In genomic region chr10:79275431-79275851, GRCh38 we compare ENCODE assay signal across 11 cellular contexts.
A peak's percentile ranks its signal among the peaks of the same experiment; 100 is the strongest.
DNase-seq lines count a peak whose midpoint lies in the region; ATAC-seq and TF ChIP-seq lines count a peak whose summit lies in the region.
"Had no signal": no experiment of that assay in that cellular context is flagged by ENCODE, and none has a peak within 500 bp of the region (broad histone marks: within the 10 kb centered on the region; RNA-seq: fewer than 3 reads in every experiment).

No MANE protein-coding gene starts in this region.

- 94 to 97% methylated on average over 7 to 10 of the region's 10 CpGs for WGBS in endodermal cell (ENCODE audit: insufficient coverage in 1 of 2, insufficient read length in 1 of 2), 2 experiments
- 92% methylated on average over 10 of the region's 10 CpGs for WGBS in mesenchymal stem cell

- H2BK12ac ChIP-seq in mesenchymal stem cell (ENCODE audit: low read length in 2 of 2): no peak overlapping the region

- H2BK120ac ChIP-seq in mesenchymal stem cell (ENCODE audit: low read depth, low read length): no peak overlapping the region

- ATAC-seq in HG02885 (IDR thresholded peaks at IDR 0.05; ENCODE audit: poor library complexity, unreplicated experiment) (peak; percentile 49), HG03039 (IDR thresholded peaks at IDR 0.05; ENCODE audit: unreplicated experiment) (no peak)

- H3K27me3 Mint-ChIP-seq in endodermal cell (ENCODE audit: insufficient read depth): no peaks in the 10 kb centered on the region

- H3K4me1 ChIP-seq in endodermal cell (ENCODE audit: control insufficient read depth, insufficient read depth, low read length): no peaks in the 10 kb centered on the region
- H3K4me1 ChIP-seq in mesenchymal stem cell (ENCODE audit: control insufficient read depth, insufficient read depth, low read depth, low read length): peaks cover 32% of the 10 kb centered on the region

- H3K4me2 ChIP-seq in mesenchymal stem cell (ENCODE audit: low read length, poor library complexity, severe bottlenecking): no peak overlapping the region

- peaks cover 9% of the 10 kb centered on the region for H3K4me1 Mint-ChIP-seq in endodermal cell

- H2AFZ ChIP-seq in mesenchymal stem cell (ENCODE audit: low read depth, low read length): no peak overlapping the region

- H3K9me3 Mint-ChIP-seq in endodermal cell: peaks cover 7% of the 10 kb centered on the region

- no peak for TF ChIP-seq CTCF in endodermal cell (conservative IDR thresholded peaks at IDR 0.05)

- peaks cover 64% of the 10 kb centered on the region for H3K79me1 ChIP-seq in mesenchymal stem cell (replicated peaks; ENCODE audit: low read length, poor library complexity, severe bottlenecking)

- H3K36me3 Mint-ChIP-seq in endodermal cell (ENCODE audit: low read depth): peaks cover 41% of the 10 kb centered on the region

- H2BK5ac ChIP-seq in mesenchymal stem cell (ENCODE audit: low read depth, low read length, poor library complexity, severe bottlenecking): no peak overlapping the region

- H3K27me3 ChIP-seq in endodermal cell (ENCODE audit: control insufficient read depth, insufficient read depth, low read length, poor library complexity, severe bottlenecking) (no peaks in the 10 kb centered on the region), mesenchymal stem cell (ENCODE audit: control insufficient read depth in 1 of 2, insufficient read depth in 1 of 2, low read length in 2 of 2) (no peaks in the 10 kb centered on the region)

- H3K18ac ChIP-seq in mesenchymal stem cell (ENCODE audit: low read depth in 1 of 2, low read length in 2 of 2): no peak overlapping the region

- H3K27ac Mint-ChIP-seq in endodermal cell: no peak overlapping the region

- H2BK15ac ChIP-seq in mesenchymal stem cell (ENCODE audit: low read depth, poor library complexity, severe bottlenecking): no peak overlapping the region

- H3K36me3 ChIP-seq in endodermal cell (ENCODE audit: control insufficient read depth, insufficient read depth, low read length) (peaks cover 43% of the 10 kb centered on the region), mesenchymal stem cell (ENCODE audit: control insufficient read depth in 1 of 2, insufficient read depth in 2 of 2, low read depth in 1 of 2, low read length in 2 of 2) (peaks cover 47 to 84% of the 10 kb centered on the region in 2 experiments)

- no peak overlapping the region for H3K23ac ChIP-seq in mesenchymal stem cell (ENCODE audit: low read length in 2 of 2)

- DNase-seq in endodermal cell (no peak), mesenchymal stem cell (no peak), substantia nigra (lab: John Stamatoyannopoulos, UW) (peak in 31 of 49 donors; percentile 36 to 90 (median 67)), NCI-H2227 treated with DMSO at 0.1 percent for 48 hours (lab: John Stamatoyannopoulos, UW) (no peak), NCI-H82 (lab: John Stamatoyannopoulos, UW) (no peak)
- DNase-seq in NK-92 treated with Interleukin-12 subunit alpha and Interleukin-12 subunit beta, amount 100 ng/mL, for 24 hours (lab: John Stamatoyannopoulos, UW): no peak
- DNase-seq: Calu3; NCI-H1436 treated with DMSO at 0.1 percent for 48 hours; stimulated activated CD8-positive, alpha-beta memory T cell treated with anti-CD3 and anti-CD28 coated beads, Interleukin-4, amount 100 ng/mL, for 48 hours had no signal

- H2AK5ac ChIP-seq in mesenchymal stem cell (ENCODE audit: low read length, severe bottlenecking): no peak overlapping the region

- H3K9me3 ChIP-seq in endodermal cell (ENCODE audit: control insufficient read depth, low read length): no peaks in the 10 kb centered on the region
- H3K9me3 ChIP-seq in mesenchymal stem cell (ENCODE audit: control insufficient read depth, low read length): no peaks in the 10 kb centered on the region

- H4K8ac ChIP-seq in mesenchymal stem cell (ENCODE audit: low read length): no peak overlapping the region

- no peak overlapping the region for H3K4me3 Mint-ChIP-seq in endodermal cell

- H3K27ac ChIP-seq in endodermal cell (ENCODE audit: low read depth, low read length): peak overlapping the region; percentile 86
- H3K27ac ChIP-seq in mesenchymal stem cell (ENCODE audit: low read length, poor library complexity, severe bottlenecking): no peak overlapping the region
- H3K27ac ChIP-seq in substantia nigra (ENCODE audit: low read depth, low read length, poor library complexity, severe bottlenecking): peak overlapping the region; percentile 95

- H3K4me3 ChIP-seq in endodermal cell (ENCODE audit: low read length) (no peak overlapping the region), mesenchymal stem cell (ENCODE audit: insufficient read depth in 1 of 2, low read depth in 1 of 2, low read length in 2 of 2) (no peak overlapping the region)

- H3K9ac ChIP-seq in endodermal cell (ENCODE audit: extremely low read depth, low read length, poor library complexity, severe bottlenecking): no peak overlapping the region
- H3K9ac ChIP-seq in mesenchymal stem cell (ENCODE audit: low read length): peak overlapping the region; percentile 23

- peak overlapping the region in 1 of 2 experiments; percentile 51 for H3K4ac ChIP-seq in mesenchymal stem cell (ENCODE audit: low read depth in 1 of 2, low read length in 2 of 2)

- H4K91ac ChIP-seq in mesenchymal stem cell (ENCODE audit: low read length): no peak overlapping the region

- H3K14ac ChIP-seq in mesenchymal stem cell (ENCODE audit: low read length in 2 of 2): no peak overlapping the region

Comparison
In these comparisons a context has a peak if more than half of its experiments do, and no peak if none do; other contexts are left out.
1. DNase-seq: peak in substantia nigra (31 of 49); none in endodermal cell (single experiment), mesenchymal stem cell (single experiment), NK-92 treated with Interleukin-12 subunit alpha and Interleukin-12 subunit beta, amount 100 ng/mL, for 24 hours (single experiment), NCI-H2227 treated with DMSO at 0.1 percent for 48 hours (single experiment) and NCI-H82 (single experiment).